9 cellular contexts compared by ENCODE assay signal in genomic region chr17:58232707-58233156, GRCh38. TPM values are rescaled to one million over a fixed set of nuclear protein-coding genes. Genes with fewer than 3 reads are reported as not detected.
DNase-seq lines count a peak whose midpoint lies in the region; ATAC-seq, FAIRE-seq and TF ChIP-seq lines count a peak whose summit lies in the region.
"Had no signal": no experiment of that assay in that cellular context is flagged by ENCODE, and none has a peak within 500 bp of the region (broad histone marks: within the 10 kb centered on the region; RNA-seq: fewer than 3 reads in every experiment).

No MANE protein-coding gene starts in this region.

- H3K14ac ChIP-seq in trophoblast cell (ENCODE audit: low read length), result no peak overlapping the region

- H3K79me2 ChIP-seq in GM12878 (ENCODE audit: control insufficient read depth, insufficient read depth, low read length), result no peaks in the 10 kb centered on the region
- H3K79me2 ChIP-seq in trophoblast cell (ENCODE audit: control insufficient read depth, insufficient read depth, low read length, poor library complexity), result no peaks in the 10 kb centered on the region

- 0 out of 2 replicates have a peak, but pooled peaks have one; percentile 12 for TF ChIP-seq RAD21 in GM12878 (IDR thresholded peaks at IDR 0.05; ENCODE audit: insufficient read depth, low read depth, low read length)

- BruUV-seq in GM12878 (replicated peaks; lab: Mats Ljungman, UMichigan), result no TSS peak

- H3K36me3 ChIP-seq in GM12878 (ENCODE audit: control insufficient read depth in 2 of 2, insufficient read depth in 2 of 2, low read length in 1 of 2), result no peaks in the 10 kb centered on the region
- H3K36me3 ChIP-seq in trophoblast cell (ENCODE audit: control insufficient read depth in 1 of 2, insufficient read depth in 2 of 2, low read length in 2 of 2), result no peaks in the 10 kb centered on the region
- no peaks in the 10 kb centered on the region for H3K36me3 ChIP-seq in gastroesophageal sphincter

- H3K4me3 ChIP-seq in HL-60 (replicated peaks; ENCODE audit: insufficient read depth, low read length) (no peak overlapping the region), GM12878 (peak overlapping the region; percentile 11; the same call in 1 of the 2 replicates), trophoblast cell (ENCODE audit: low read depth, low read length) (no peak overlapping the region), gastroesophageal sphincter (no peak overlapping the region)

- H3K9ac ChIP-seq in GM12878 (ENCODE audit: control insufficient read depth, insufficient read depth, low read length), result peak overlapping the region; percentile 30; the same call in 1 of the 2 replicates
- H3K9ac ChIP-seq in trophoblast cell (ENCODE audit: low read length), result no peak overlapping the region

- intact Hi-C loops in GM12878 (cut with micrococcal nuclease; ENCODE audit: unreplicated experiment), result no loop called here

- H3K27ac ChIP-seq in HL-60 (replicated peaks), result no peak overlapping the region; the same call in 1 of the 2 replicates
- H3K27ac ChIP-seq in GM12878 (ENCODE audit: control insufficient read depth, insufficient read depth), result peak overlapping the region; percentile 67
- no peak overlapping the region for H3K27ac ChIP-seq in trophoblast cell (ENCODE audit: low read depth, low read length)
- H3K27ac ChIP-seq in gastroesophageal sphincter, result no peak overlapping the region

- CTCF ChIA-PET in GM12878 (lab: Yijun Ruan, JAX), result interaction anchor here (0.7 to 7.0 kb wide), 8 partner anchors 8 to 84 kb away, joined by 3 to 78 read pairs (median 6); partner anchors contain the start of gene MKS1

- no peak overlapping the region for H4K12ac ChIP-seq in trophoblast cell (ENCODE audit: low read depth, low read length)

- peak; percentile 92 for FAIRE-seq in GM12878 (lab: Jason Lieb, UNC)

- no peak overlapping the region for H4K91ac ChIP-seq in trophoblast cell (ENCODE audit: low read depth, low read length)

- SMC1A ChIA-PET in GM12878 (lab: Charles Lee; ENCODE audit: uncharacterized antibody, unreplicated experiment), result interaction anchor here (0.6 to 2.4 kb wide), 15 partner anchors 9 to 1401 kb away, joined by 3 to 12 read pairs (median 3); partner anchors contain the start of gene MKS1

- RAD21 ChIA-PET in GM12878 (lab: Charles Lee; ENCODE audit: unreplicated experiment), result interaction anchor here (0.9 to 1.7 kb wide), 11 partner anchors 13 to 185 kb away, joined by 3 to 13 read pairs (median 5); partner anchors contain the start of gene MKS1

- H3K9me3 ChIP-seq in GM12878 (replicated peaks; ENCODE audit: control insufficient read depth, insufficient read depth, low read length), result no peaks in the 10 kb centered on the region; the same call in 2 of the 3 replicates
- H3K9me3 ChIP-seq in trophoblast cell (ENCODE audit: insufficient read depth, low read depth, low read length), result no peaks in the 10 kb centered on the region
- no peaks in the 10 kb centered on the region for H3K9me3 ChIP-seq in gastroesophageal sphincter

- TF ChIP-seq EP300 in GM12878 (IDR thresholded peaks at IDR 0.05; ENCODE audit: borderline replicate concordance in 1 of 2, control insufficient read depth in 1 of 2, low read depth in 2 of 2, low read length in 2 of 2), result 0 out of 4 replicates have a peak, but pooled peaks of 1 of the 2 experiments have one; percentile 19
- no peak for TF ChIP-seq EP300 in gastroesophageal sphincter (IDR thresholded peaks at IDR 0.05)

- POLR2A ChIA-PET in GM12878 (lab: Charles Lee), result interaction anchor here (0.8 to 1.6 kb wide), 8 partner anchors 12 to 112 kb away, joined by 3 to 8 read pairs (median 4); partner anchors contain the start of gene MKS1

- no peak overlapping the region for H2BK12ac ChIP-seq in trophoblast cell (ENCODE audit: low read length)

- H2AFZ ChIP-seq in GM12878 (ENCODE audit: control insufficient read depth, low read depth, low read length) (peak overlapping the region; percentile 90), trophoblast cell (ENCODE audit: insufficient read depth, low read length, poor library complexity) (no peak overlapping the region)

- no peak overlapping the region for H2BK120ac ChIP-seq in trophoblast cell (ENCODE audit: insufficient read depth, low read length, poor library complexity)

- H3K79me1 ChIP-seq in trophoblast cell (ENCODE audit: low read length), result no peaks in the 10 kb centered on the region

- H3K18ac ChIP-seq in trophoblast cell (ENCODE audit: low read length), result no peak overlapping the region

- peak; percentile 43 for DNase-seq in GM13977 (ENCODE audit: low spot score)
- peak; percentile 94 for DNase-seq in HL-60 (ENCODE audit: low read depth in 1 of 2, low spot score in 1 of 2)
- peak; percentile 87 for DNase-seq in GM12878 (ENCODE audit: low read depth, low spot score)
- peak; percentile 48 to 53 for DNase-seq in trophoblast cell
- no peak for DNase-seq in cerebellar nuclear complex (lab: John Stamatoyannopoulos, UW)
- DNase-seq in activated naive CD4-positive, alpha-beta T cell treated with Interleukin-2 at 50 U/mL for 16 hours, result no peak

- H4K20me1 ChIP-seq in GM12878 (ENCODE audit: control insufficient read depth, insufficient read depth), result no peaks in the 10 kb centered on the region

- H3K23ac ChIP-seq in trophoblast cell (ENCODE audit: low read length), result no peak overlapping the region

- H2AK5ac ChIP-seq in trophoblast cell (ENCODE audit: low read length), result no peak overlapping the region

- TF ChIP-seq POLR2A in GM12878 (IDR thresholded peaks at IDR 0.05; ENCODE audit: low read depth, low read length) (peak; percentile 56), gastroesophageal sphincter (IDR thresholded peaks at IDR 0.05) (no peak)

- TF ChIP-seq CTCF in GM13977 (IDR thresholded peaks at IDR 0.05; ENCODE audit: extremely low read depth, insufficient read depth, missing control alignments), result no peak
- peak; percentile 22 for TF ChIP-seq CTCF in HL-60 (IDR thresholded peaks at IDR 0.05; ENCODE audit: insufficient read depth, low read length)
- TF ChIP-seq CTCF in GM12878 (IDR thresholded peaks at IDR 0.05 in 2 of 3, conservative IDR thresholded peaks at IDR 0.05 in 1 of 3; ENCODE audit: control insufficient read depth in 2 of 3, extremely low read depth in 1 of 3, insufficient read depth in 1 of 3, low read depth in 3 of 3, low read length in 3 of 3), result peak; percentile 6 to 24 (median 20); a peak in 1 of 6 replicates
- TF ChIP-seq CTCF in gastroesophageal sphincter (IDR thresholded peaks at IDR 0.05), result no peak

- H3K4ac ChIP-seq in trophoblast cell (ENCODE audit: low read depth, low read length), result no peak overlapping the region

- H2BK5ac ChIP-seq in trophoblast cell (ENCODE audit: low read depth, low read length, poor library complexity), result no peak overlapping the region

- ATAC-seq in GM21447 (IDR thresholded peaks at IDR 0.05; ENCODE audit: unreplicated experiment) (peak; percentile 62), GM12878 (peak; percentile 92), gastroesophageal sphincter (no peak)

- no peaks in the 10 kb centered on the region for H3K27me3 ChIP-seq in HL-60 (ENCODE audit: insufficient read depth, poor library complexity, severe bottlenecking)
- no peaks in the 10 kb centered on the region; a peak in 1 of 4 replicates for H3K27me3 ChIP-seq in GM12878 (replicated peaks in 1 of 2; ENCODE audit: control insufficient read depth in 2 of 2, insufficient read depth in 2 of 2, low read length in 1 of 2)
- H3K27me3 ChIP-seq in trophoblast cell (ENCODE audit: insufficient read depth, low read length), result no peaks in the 10 kb centered on the region
- H3K27me3 ChIP-seq in gastroesophageal sphincter, result peaks cover 87% of the 10 kb centered on the region

- WGBS in GM12878 (ENCODE audit: insufficient coverage, insufficient replicate concordance, low lambda C conversion rate, missing lambda C conversion rate), result under 1% methylated on average over 12 of the region's 12 CpGs
- no CpG with 5 or more reads among the region's 12 CpGs for WGBS in trophoblast cell (ENCODE audit: extremely low coverage, insufficient coverage, insufficient read length)
- 50 to 71% methylated on average over 3 to 4 of the region's 12 CpGs for WGBS in gastroesophageal sphincter (ENCODE audit: low coverage in 1 of 2), 2 donors

- H3K4me1 ChIP-seq in GM12878 (ENCODE audit: control insufficient read depth, insufficient read depth, low read length) (peaks cover 21% of the 10 kb centered on the region), trophoblast cell (ENCODE audit: control insufficient read depth in 1 of 2, insufficient read depth in 2 of 2, low read length in 2 of 2) (no peaks in the 10 kb centered on the region), gastroesophageal sphincter (no peaks in the 10 kb centered on the region)

- in situ Hi-C loops in GM13977 (cut with MboI; ENCODE audit: low pct_unique_long_range_greater_than_20kb, low sequenced_read_pairs, unreplicated experiment) (no loop called here), GM12878 (cut with MboI) (no loop called here)

- no peak overlapping the region for H4K8ac ChIP-seq in trophoblast cell (ENCODE audit: low read depth, low read length)

- H3K4me2 ChIP-seq in GM12878 (ENCODE audit: control insufficient read depth, insufficient read depth) (peak overlapping the region; percentile 95), trophoblast cell (ENCODE audit: low read length) (no peak overlapping the region)

RNA-seq across cellular contexts. Expression of gene LPO, which starts 5.7 kb away (rescaled TPM):
- total RNA-seq in GM12878 (2013; cell fraction: nucleolus; rRNA removed), result 0.10 TPM in 1 of 2 replicates, not detected in the other
- total RNA-seq in GM12878 (2014; rRNA removed), result not detected in 2 replicates
- not detected in 2 replicates for total RNA-seq in GM12878 (2014; rRNA removed; fragmentation: Illumina TruSeq; extraction: Trizol)
- total RNA-seq in GM12878 (2021), result not detected in 2 replicates
- polyA plus RNA-seq in GM12878 (2011; ENCODE audit: low read depth), result not detected
- 0.03 TPM in 1 of 2 replicates, not detected in the other for polyA plus RNA-seq in GM12878 (2011; rRNA removed)
- polyA plus RNA-seq in GM12878 (2011; cell fraction: cytosol; rRNA removed), result 0.06 and 0.10 TPM in 2 replicates
- polyA plus RNA-seq in GM12878 (2011; cell fraction: nucleus; rRNA removed), result 0.12 TPM in 1 of 2 replicates, not detected in the other
- 0.25 TPM in 1 of 2 replicates, not detected in the other for polyA plus RNA-seq in GM12878 (2012)
- polyA plus RNA-seq in GM12878 (2014; fragmentation: Illumina TruSeq; extraction: Trizol), result 0.06 TPM in 1 of 2 replicates, not detected in the other
- polyA plus RNA-seq in GM12878 (2014; fragmentation: Nextera tagmentation; extraction: Ambion mirVana), result not detected
- not detected in 2 replicates for polyA plus RNA-seq in GM12878 (2014; rRNA removed)
- under 1 TPM in 1 of 2 experiments, not detected in 1; 0.11 TPM for polyA plus RNA-seq in GM12878 (2016; fragmentation: Nextera tagmentation; extraction: Ambion mirVana)
- not detected in 2 replicates for polyA minus RNA-seq in GM12878 (2011; rRNA and poly(A)+ RNA removed)
- not detected in 2 replicates for polyA minus RNA-seq in GM12878 (2011; cell fraction: cytosol; rRNA and poly(A)+ RNA removed)
- not detected in 2 replicates for polyA minus RNA-seq in GM12878 (2011; cell fraction: nucleus; rRNA and poly(A)+ RNA removed)
- not detected in 2 replicates for polyA plus RNA-seq in trophoblast cell (2013)
- total RNA-seq in gastroesophageal sphincter, result under 1 TPM in 2 of 4 donors, not detected in 2; 0.15 to 0.77 TPM
- total RNA-seq: neural crest cell had no signal

RNA-seq across cellular contexts. Expression of gene MKS1, which starts 13.7 kb away (rescaled TPM):
- 46.9 and 53.2 TPM in 2 replicates for total RNA-seq in GM12878 (2013; cell fraction: nucleolus; rRNA removed)
- 13.6 and 16.2 TPM in 2 replicates for total RNA-seq in GM12878 (2014; rRNA removed)
- 8.7 and 10.7 TPM in 2 replicates for total RNA-seq in GM12878 (2014; rRNA removed; fragmentation: Illumina TruSeq; extraction: Trizol)
- total RNA-seq in GM12878 (2021), result 13.1 and 16.8 TPM in 2 replicates
- polyA plus RNA-seq in GM12878 (2011; ENCODE audit: low read depth), result 6.6 TPM
- polyA plus RNA-seq in GM12878 (2011; rRNA removed), result 12.1 and 17.7 TPM in 2 replicates
- polyA plus RNA-seq in GM12878 (2011; cell fraction: cytosol; rRNA removed), result 11.8 and 12.3 TPM in 2 replicates
- polyA plus RNA-seq in GM12878 (2011; cell fraction: nucleus; rRNA removed), result 63.2 and 64.5 TPM in 2 replicates
- polyA plus RNA-seq in GM12878 (2012), result 10.4 and 13.2 TPM in 2 replicates
- polyA plus RNA-seq in GM12878 (2014; fragmentation: Illumina TruSeq; extraction: Trizol), result 12.2 and 13.2 TPM in 2 replicates
- polyA plus RNA-seq in GM12878 (2014; fragmentation: Nextera tagmentation; extraction: Ambion mirVana), result 1 to 10 TPM; 5.7 to 7.2 TPM
- 14.6 and 16.5 TPM in 2 replicates for polyA plus RNA-seq in GM12878 (2014; rRNA removed)
- 10 to 100 TPM; 18.7 to 21.4 TPM for polyA plus RNA-seq in GM12878 (2016; fragmentation: Nextera tagmentation; extraction: Ambion mirVana)
- polyA minus RNA-seq in GM12878 (2011; rRNA and poly(A)+ RNA removed), result 14.1 and 14.2 TPM in 2 replicates
- polyA minus RNA-seq in GM12878 (2011; cell fraction: cytosol; rRNA and poly(A)+ RNA removed), result 4.1 and 9.1 TPM in 2 replicates
- polyA minus RNA-seq in GM12878 (2011; cell fraction: nucleus; rRNA and poly(A)+ RNA removed), result 12.6 and 22.5 TPM in 2 replicates
- 6.8 and 7.1 TPM in 2 replicates for polyA plus RNA-seq in trophoblast cell (2013)
- total RNA-seq in gastroesophageal sphincter, result 1 to 10 TPM; 6.7 to 9.3 (median 7.9) TPM

RNA-seq across cellular contexts. Expression of gene EPX, which starts 40.2 kb away (rescaled TPM):
- total RNA-seq in GM12878 (2013; cell fraction: nucleolus; rRNA removed), result 0.17 and 0.61 TPM in 2 replicates
- not detected in 2 replicates for total RNA-seq in GM12878 (2014; rRNA removed)
- total RNA-seq in GM12878 (2014; rRNA removed; fragmentation: Illumina TruSeq; extraction: Trizol), result not detected in 2 replicates
- total RNA-seq in GM12878 (2021), result not detected in 2 replicates
- not detected for polyA plus RNA-seq in GM12878 (2011; ENCODE audit: low read depth)
- polyA plus RNA-seq in GM12878 (2011; rRNA removed), result 0.03 TPM in 1 of 2 replicates, not detected in the other
- polyA plus RNA-seq in GM12878 (2011; cell fraction: cytosol; rRNA removed), result 0.02 TPM in 1 of 2 replicates, not detected in the other
- 0.06 and 0.12 TPM in 2 replicates for polyA plus RNA-seq in GM12878 (2011; cell fraction: nucleus; rRNA removed)
- 0.04 and 0.16 TPM in 2 replicates for polyA plus RNA-seq in GM12878 (2012)
- polyA plus RNA-seq in GM12878 (2014; fragmentation: Illumina TruSeq; extraction: Trizol), result not detected in 2 replicates
- polyA plus RNA-seq in GM12878 (2014; fragmentation: Nextera tagmentation; extraction: Ambion mirVana), result not detected
- polyA plus RNA-seq in GM12878 (2014; rRNA removed), result not detected in 2 replicates
- polyA plus RNA-seq in GM12878 (2016; fragmentation: Nextera tagmentation; extraction: Ambion mirVana), result not detected
- not detected in 2 replicates for polyA minus RNA-seq in GM12878 (2011; rRNA and poly(A)+ RNA removed)
- polyA minus RNA-seq in GM12878 (2011; cell fraction: cytosol; rRNA and poly(A)+ RNA removed), result not detected in 2 replicates
- polyA minus RNA-seq in GM12878 (2011; cell fraction: nucleus; rRNA and poly(A)+ RNA removed), result not detected in 2 replicates
- not detected in 2 replicates for polyA plus RNA-seq in trophoblast cell (2013)
- not detected for total RNA-seq in gastroesophageal sphincter
- total RNA-seq: neural crest cell had no signal

RNA-seq across cellular contexts. Expression of gene MPO, which starts 48.0 kb away (rescaled TPM):
- total RNA-seq in GM12878 (2013; cell fraction: nucleolus; rRNA removed), result not detected in 2 replicates
- total RNA-seq in GM12878 (2014; rRNA removed) (0.05 and 0.06 TPM in 2 replicates), GM12878 (2014; rRNA removed; fragmentation: Illumina TruSeq; extraction: Trizol) (0.09 and 0.13 TPM in 2 replicates), GM12878 (2021) (0.08 and 0.23 TPM in 2 replicates), gastroesophageal sphincter (1 to 10 TPM in 1 of 4 donors, not detected in 3; 1.6 TPM)
- polyA plus RNA-seq in GM12878 (2011; ENCODE audit: low read depth), result not detected
- polyA plus RNA-seq in GM12878 (2011; rRNA removed) (0.35 and 0.49 TPM in 2 replicates), GM12878 (2014; fragmentation: Illumina TruSeq; extraction: Trizol) (0.10 TPM in 1 of 2 replicates, not detected in the other), GM12878 (2014; fragmentation: Nextera tagmentation; extraction: Ambion mirVana) (under 1 TPM; 0.10 to 0.26 TPM), GM12878 (2014; rRNA removed) (0.14 TPM in 2 replicates), GM12878 (2016; fragmentation: Nextera tagmentation; extraction: Ambion mirVana) (under 1 TPM; 0.09 to 0.17 TPM)
- 0.33 and 0.45 TPM in 2 replicates for polyA plus RNA-seq in GM12878 (2011; cell fraction: cytosol; rRNA removed)
- 0.10 and 0.19 TPM in 2 replicates for polyA plus RNA-seq in GM12878 (2011; cell fraction: nucleus; rRNA removed)
- polyA plus RNA-seq in GM12878 (2012), result 0.08 TPM in 1 of 2 replicates, not detected in the other
- polyA minus RNA-seq in GM12878 (2011; rRNA and poly(A)+ RNA removed), result 0.15 and 0.37 TPM in 2 replicates
- polyA minus RNA-seq in GM12878 (2011; cell fraction: cytosol; rRNA and poly(A)+ RNA removed), result not detected in 2 replicates
- not detected in 2 replicates for polyA minus RNA-seq in GM12878 (2011; cell fraction: nucleus; rRNA and poly(A)+ RNA removed)
- not detected in 2 replicates for polyA plus RNA-seq in trophoblast cell (2013)
- total RNA-seq: neural crest cell had no signal

Comparison
In these comparisons a context has a peak if more than half of its experiments do, and no peak if none do; other contexts are left out.
1. DNase-seq: peak in GM13977 (single experiment), HL-60 (2 of 2), GM12878 (single experiment) and trophoblast cell (2 of 2); none in cerebellar nuclear complex (0 of 2) and activated naive CD4-positive, alpha-beta T cell treated with Interleukin-2 at 50 U/mL for 16 hours (single experiment).
2. CTCF ChIP-seq: peak in HL-60 (single experiment) and GM12878 (3 of 3); none in GM13977 (single experiment) and gastroesophageal sphincter (0 of 4).